ENCODE assay signal across 8 cellular contexts in genomic region chr2:190181066-190181681, GRCh38.
DNase-seq lines count a peak whose midpoint lies in the region; ATAC-seq and TF ChIP-seq lines count a peak whose summit lies in the region.

No MANE protein-coding gene starts in this region.

- TF ChIP-seq POLR2A in uterus (IDR thresholded peaks at IDR 0.05) = no peak

- intact Hi-C loops in mucosa of descending colon (cut with DNase I, micrococcal nuclease) (no loop called here), uterus (cut with DNase I; ENCODE audit: low total_unique reads) (loop anchor here (5.0 kb wide), 1 partner anchor 394 kb away; no protein-coding TSS in a partner anchor)

- TF ChIP-seq CTCF in mucosa of descending colon (IDR thresholded peaks at IDR 0.05) (no peak), uterus (IDR thresholded peaks at IDR 0.05) (no peak)

- ATAC-seq in GM19455 (IDR thresholded peaks at IDR 0.05; ENCODE audit: unreplicated experiment) = peak; percentile 39
- peak; percentile 4 for ATAC-seq in mucosa of descending colon
- no peak for ATAC-seq in GM19463 (IDR thresholded peaks at IDR 0.05; ENCODE audit: unreplicated experiment)

- H3K36me3 ChIP-seq in mucosa of descending colon (ENCODE audit: low read depth) (no peaks in the 10 kb centered on the region), uterus (no peaks in the 10 kb centered on the region)

- H3K4me3 ChIP-seq in mucosa of descending colon (peak overlapping the region; percentile 48), uterus (peak overlapping the region; percentile 37 to 60)

- H3K9me3 ChIP-seq in mucosa of descending colon = no peaks in the 10 kb centered on the region
- H3K9me3 ChIP-seq in uterus = no peaks in the 10 kb centered on the region

- H3K27ac ChIP-seq in uterus = peak overlapping the region; percentile 79 to 91

- H3K27me3 ChIP-seq in uterus = no peaks in the 10 kb centered on the region

- DNase-seq in DMS53 (lab: John Stamatoyannopoulos, UW) (peak; percentile 86), LoVo (ENCODE audit: low spot score) (peak; percentile 43), cerebellar cortex (ENCODE audit: low spot score) (peak; percentile 13), mucosa of descending colon (no peak), uterus (no peak), activated gamma-delta T cell (lab: John Stamatoyannopoulos, UW) (no peak)

- H3K4me1 ChIP-seq in mucosa of descending colon (ENCODE audit: low read depth) (peaks cover 6% of the 10 kb centered on the region), uterus (no peaks in the 10 kb centered on the region)

Comparison
In these comparisons a context has a peak if more than half of its experiments do, and no peak if none do; other contexts are left out.
1. DNase-seq: peak in DMS53 (single experiment), LoVo (single experiment) and cerebellar cortex (single experiment); none in mucosa of descending colon (0 of 3), uterus (0 of 2) and activated gamma-delta T cell (single experiment).